In the genomic region with DNA sequence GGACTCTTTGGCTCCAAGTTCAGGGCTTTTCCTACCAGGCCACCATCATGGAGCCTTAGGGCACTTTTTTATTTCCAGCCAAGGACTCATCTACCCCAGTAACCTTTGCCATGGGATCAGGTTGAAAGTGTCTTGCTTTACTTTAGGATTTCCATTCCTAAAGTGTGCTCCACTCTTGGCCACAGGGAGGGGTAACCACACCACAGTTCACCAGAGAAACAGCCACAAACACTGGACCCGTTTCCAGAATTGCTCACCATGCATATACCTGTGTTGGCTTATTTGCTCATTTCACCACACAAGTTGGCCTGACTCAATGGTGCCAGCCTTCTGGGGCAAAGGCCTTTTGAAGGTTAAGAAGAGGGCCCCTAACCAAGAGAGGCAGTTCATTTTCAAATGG, we compare ENCODE assay signal across 15 cellular contexts.
"Had no signal": no experiment of that assay in that cellular context is flagged by ENCODE, and none has a peak within 500 bp of the region (broad histone marks: within the 10 kb centered on the region; RNA-seq: fewer than 3 reads in every experiment).

No MANE protein-coding gene starts in this region.

- H3K36me3 Mint-ChIP-seq: activated naive CD8-positive, alpha-beta T cell; naive B cell had no signal

- ATAC-seq: activated CD4-positive, CD25-positive, alpha-beta regulatory T cell treated with anti-CD3 and anti-CD28 coated beads, Interleukin-2, amount 50 U/mL, for 24 hours; activated CD8-positive, alpha-beta T cell treated with anti-CD3 and anti-CD28 coated beads for 36 hours; activated T-cell treated with anti-CD3 and anti-CD28 coated beads, Interleukin-2, amount 50 U/mL, for 4 hours; effector memory CD8-positive, alpha-beta T cell; sciatic nerve had no signal

- H3K27ac ChIP-seq: brain microvascular endothelial cell, ovary, suprapubic skin had no signal

- DNase-seq: activated CD8-positive, alpha-beta T cell treated with anti-CD3 and anti-CD28 coated beads for 36 hours; activated effector memory CD4-positive, alpha-beta T cell treated with anti-CD3 and anti-CD28 coated beads, Interleukin-2, amount 50 U/mL, for 16 hours; activated T-cell treated with anti-CD3 and anti-CD28 coated beads, Interleukin-2, amount 50 U/mL, for 4 hours; brain microvascular endothelial cell; cerebellar nuclear complex; dermis blood vessel endothelial cell; effector memory CD8-positive, alpha-beta T cell; naive B cell; ovary; trophoblast cell had no signal

- H3K27me3 Mint-ChIP-seq: activated CD8-positive, alpha-beta T cell treated with anti-CD3 and anti-CD28 coated beads for 36 hours; activated naive CD8-positive, alpha-beta T cell; stimulated activated naive CD8-positive, alpha-beta T cell treated with anti-CD3 and anti-CD28 coated beads, Interleukin-15, Interleukin-2, amounts not matched to agents 100 ng/mL and 50 ng/mL, for 24 hours had no signal

- H3K27ac Mint-ChIP-seq: activated CD8-positive, alpha-beta T cell treated with anti-CD3 and anti-CD28 coated beads for 36 hours; activated naive CD8-positive, alpha-beta T cell; effector memory CD8-positive, alpha-beta T cell; stimulated activated naive CD8-positive, alpha-beta T cell treated with anti-CD3 and anti-CD28 coated beads, Interleukin-15, Interleukin-2, amounts not matched to agents 100 ng/mL and 50 ng/mL, for 24 hours had no signal

- H3K9me3 Mint-ChIP-seq: activated CD8-positive, alpha-beta T cell treated with anti-CD3 and anti-CD28 coated beads for 36 hours; activated T-cell treated with anti-CD3 and anti-CD28 coated beads, Interleukin-2, amount 50 U/mL, for 4 hours; effector memory CD8-positive, alpha-beta T cell; naive B cell; stimulated activated naive CD8-positive, alpha-beta T cell treated with anti-CD3 and anti-CD28 coated beads, Interleukin-15, Interleukin-2, amounts not matched to agents 100 ng/mL and 50 ng/mL, for 24 hours had no signal

- H3K36me3 ChIP-seq: brain microvascular endothelial cell, ovary, suprapubic skin had no signal

- H3K4me3 ChIP-seq: ovary, suprapubic skin had no signal

- H3K4me3 Mint-ChIP-seq: activated CD8-positive, alpha-beta T cell treated with anti-CD3 and anti-CD28 coated beads for 36 hours; activated naive CD8-positive, alpha-beta T cell; activated T-cell treated with anti-CD3 and anti-CD28 coated beads, Interleukin-2, amount 50 U/mL, for 4 hours; effector memory CD8-positive, alpha-beta T cell; naive B cell; stimulated activated naive CD8-positive, alpha-beta T cell treated with anti-CD3 and anti-CD28 coated beads, Interleukin-15, Interleukin-2, amounts not matched to agents 100 ng/mL and 50 ng/mL, for 24 hours had no signal

- H3K9me3 ChIP-seq: ovary, suprapubic skin had no signal

- H3K27me3 ChIP-seq: brain microvascular endothelial cell, ovary, suprapubic skin had no signal
